13 cellular contexts compared by ENCODE assay signal in genomic region chr1:207813513-207813881, GRCh38.
DNase-seq lines count a peak whose midpoint lies in the region; ATAC-seq, FAIRE-seq and TF ChIP-seq lines count a peak whose summit lies in the region.
"Had no signal": no experiment of that assay in that cellular context is flagged by ENCODE, and none has a peak within 500 bp of the region (broad histone marks: within the 10 kb centered on the region; RNA-seq: fewer than 3 reads in every experiment).

No MANE protein-coding gene starts in this region.

- ATAC-seq in naive thymus-derived CD8-positive, alpha-beta T cell, result no peak
- ATAC-seq in upper lobe of left lung (ENCODE audit: low FRiP score in 2 of 2), result no peak
- ATAC-seq: SK-N-SH treated with all-trans-retinoic acid at 6 μM for 48 hours had no signal

- peak overlapping the region; percentile 7 to 89 (median 74) for H3K27ac Mint-ChIP-seq in naive thymus-derived CD8-positive, alpha-beta T cell

- peaks cover 14 to 41% of the 10 kb centered on the region in 2 donors for H3K4me1 ChIP-seq in breast epithelium
- peaks cover 29% of the 10 kb centered on the region for H3K4me1 ChIP-seq in mammary epithelial cell (ENCODE audit: insufficient read depth, low read length)
- peaks cover 96 to 98% (median 97%) of the 10 kb centered on the region in 4 donors for H3K4me1 ChIP-seq in upper lobe of left lung

- TF ChIP-seq POLR2A in breast epithelium (IDR thresholded peaks at IDR 0.05), result no peak
- TF ChIP-seq POLR2A in upper lobe of left lung (IDR thresholded peaks at IDR 0.05), result no peak

- H3K79me2 ChIP-seq in mammary epithelial cell (ENCODE audit: insufficient read depth, low read length), result peaks cover 35% of the 10 kb centered on the region

- POLR2A ChIA-PET in naive thymus-derived CD8-positive, alpha-beta T cell (lab: Charles Lee), result interaction anchor here (0.6 to 1.6 kb wide), 2 partner anchors 9 to 1952 kb away, joined by 3 to 4 read pairs; no protein-coding TSS in a partner anchor

- no peak for TF ChIP-seq CTCF in breast epithelium (IDR thresholded peaks at IDR 0.05)
- no peak for TF ChIP-seq CTCF in mammary epithelial cell (conservative IDR thresholded peaks at IDR 0.05 in 1 of 2, IDR thresholded peaks at IDR 0.05 in 1 of 2; ENCODE audit: extremely low read depth in 1 of 2, insufficient read depth in 1 of 2, low read depth in 1 of 2, low read length in 2 of 2)
- no peak for TF ChIP-seq CTCF in bronchial epithelial cell (IDR thresholded peaks at IDR 0.05; ENCODE audit: insufficient read depth, low read length, severe bottlenecking)
- no peak for TF ChIP-seq CTCF in upper lobe of left lung (IDR thresholded peaks at IDR 0.05)
- TF ChIP-seq CTCF in GM20000 (IDR thresholded peaks at IDR 0.05; ENCODE audit: extremely low read depth, missing control alignments), result no peak
- no peak for TF ChIP-seq CTCF in WERI-Rb-1 (IDR thresholded peaks at IDR 0.05; ENCODE audit: low read depth, low read length)

- no peak overlapping the region for H3K4me2 ChIP-seq in mammary epithelial cell (ENCODE audit: insufficient read depth, low read depth, low read length)

- DNase-seq in breast epithelium (ENCODE audit: low spot score in 2 of 2) (no peak), mammary epithelial cell (no peak), bronchial epithelial cell (ENCODE audit: low read depth) (no peak), upper lobe of left lung (no peak), GM20000 (ENCODE audit: low spot score) (no peak), WERI-Rb-1 (no peak), frontal cortex (ENCODE audit: low spot score in 2 of 2) (no peak)
- no peak for DNase-seq in naive thymus-derived CD8-positive, alpha-beta T cell
- DNase-seq: activated CD4-positive, alpha-beta T cell treated with anti-CD3 and anti-CD28 coated beads for 4 hours; KBM-7; mesendoderm; NCI-H1930 had no signal

- in situ Hi-C loops in mammary epithelial cell (cut with MboI; ENCODE audit: low sequenced_read_pairs in 2 of 2), result no loop called here

- H3K9me3 Mint-ChIP-seq in naive thymus-derived CD8-positive, alpha-beta T cell, result no peaks in the 10 kb centered on the region

- CTCF ChIA-PET in mammary epithelial cell (lab: Charles Lee; ENCODE audit: low non-redundant PET), result no interaction called here

- peaks cover 41 to 93% (median 89%) of the 10 kb centered on the region in 4 donors for H3K4me1 Mint-ChIP-seq in naive thymus-derived CD8-positive, alpha-beta T cell

- WGBS in mammary epithelial cell (ENCODE audit: low coverage, missing lambda C conversion rate), result 78% methylated on average over 2 of the region's 3 CpGs
- WGBS in upper lobe of left lung, 2 donors, result 63 to 64% methylated on average over 2 to 3 of the region's 3 CpGs

- H3K36me3 ChIP-seq in breast epithelium (no peaks in the 10 kb centered on the region), mammary epithelial cell (ENCODE audit: insufficient read depth, low read length) (peaks cover 11% of the 10 kb centered on the region), bronchial epithelial cell (ENCODE audit: control insufficient read depth, insufficient read depth, low read length) (peaks cover 30% of the 10 kb centered on the region), upper lobe of left lung (peaks cover 33 to 95% (median 73%) of the 10 kb centered on the region in 4 donors), WERI-Rb-1 (peaks cover 57% of the 10 kb centered on the region)

- H3K27me3 Mint-ChIP-seq in naive thymus-derived CD8-positive, alpha-beta T cell, result no peaks in the 10 kb centered on the region

- H3K9me3 ChIP-seq in breast epithelium (no peaks in the 10 kb centered on the region), mammary epithelial cell (replicated peaks; ENCODE audit: insufficient read depth, low read length) (no peaks in the 10 kb centered on the region), upper lobe of left lung (no peaks in the 10 kb centered on the region), WERI-Rb-1 (ENCODE audit: severe bottlenecking) (no peaks in the 10 kb centered on the region)

- dilution Hi-C loops in mammary epithelial cell (cut with HindIII; ENCODE audit: low sequenced_read_pairs), result no loop called here

- H2AFZ ChIP-seq in mammary epithelial cell (ENCODE audit: low read depth, low read length), result no peak overlapping the region

- peak overlapping the region in 1 of 3 donors; percentile 17 for H3K4me3 ChIP-seq in breast epithelium
- no peak overlapping the region for H3K4me3 ChIP-seq in mammary epithelial cell (replicated peaks in 1 of 3; ENCODE audit: insufficient read depth in 1 of 3, low read depth in 2 of 3, low read length in 3 of 3)
- H3K4me3 ChIP-seq in bronchial epithelial cell (ENCODE audit: low read depth, low read length), result no peak overlapping the region
- no peak overlapping the region for H3K4me3 ChIP-seq in upper lobe of left lung
- no peak overlapping the region for H3K4me3 ChIP-seq in WERI-Rb-1 (ENCODE audit: low read depth, low read length)

- no peaks in the 10 kb centered on the region for H4K20me1 ChIP-seq in mammary epithelial cell (ENCODE audit: insufficient read depth, low read length)

- TF ChIP-seq EP300 in upper lobe of left lung (IDR thresholded peaks at IDR 0.05), result no peak

- no peak overlapping the region for H3K9ac ChIP-seq in mammary epithelial cell (ENCODE audit: insufficient read depth, low read length)

- H3K27me3 ChIP-seq in breast epithelium (no peaks in the 10 kb centered on the region), mammary epithelial cell (ENCODE audit: insufficient read depth, low read length) (no peaks in the 10 kb centered on the region), bronchial epithelial cell (ENCODE audit: control insufficient read depth, insufficient read depth, low read length) (no peaks in the 10 kb centered on the region), upper lobe of left lung (no peaks in the 10 kb centered on the region), WERI-Rb-1 (ENCODE audit: insufficient read depth, low read depth, severe bottlenecking) (no peaks in the 10 kb centered on the region)

- BruUV-seq in mammary epithelial cell (replicated peaks; lab: Mats Ljungman, UMichigan), result no TSS peak

- peak; percentile 81 for FAIRE-seq in bronchial epithelial cell (lab: Jason Lieb, UNC)
- FAIRE-seq in frontal cortex (lab: Jason Lieb, UNC), result no peak

- H3K36me3 Mint-ChIP-seq in naive thymus-derived CD8-positive, alpha-beta T cell, result peaks cover 0 to 92% (median 15%) of the 10 kb centered on the region in 3 donors

- H3K27ac ChIP-seq in breast epithelium (peak overlapping the region; percentile 49 to 56), mammary epithelial cell (ENCODE audit: insufficient read depth, low read depth, low read length) (no peak overlapping the region), upper lobe of left lung (peak overlapping the region in 3 of 4 donors; percentile 69 to 90 (median 86)), WERI-Rb-1 (no peak overlapping the region)

- no peak overlapping the region for H3K4me3 Mint-ChIP-seq in naive thymus-derived CD8-positive, alpha-beta T cell

- intact Hi-C loops in breast epithelium (cut with DNase I; ENCODE audit: low total_unique reads) (no loop called here), mammary epithelial cell (cut with micrococcal nuclease) (no loop called here)

Comparison
In these comparisons a context has a peak if more than half of its experiments do, and no peak if none do; other contexts are left out.
1. H3K27ac ChIP-seq: peak in breast epithelium (2 of 2) and upper lobe of left lung (3 of 4); none in mammary epithelial cell (single experiment) and WERI-Rb-1 (single experiment).